14 cellular contexts compared by ENCODE assay signal in the genomic region with DNA sequence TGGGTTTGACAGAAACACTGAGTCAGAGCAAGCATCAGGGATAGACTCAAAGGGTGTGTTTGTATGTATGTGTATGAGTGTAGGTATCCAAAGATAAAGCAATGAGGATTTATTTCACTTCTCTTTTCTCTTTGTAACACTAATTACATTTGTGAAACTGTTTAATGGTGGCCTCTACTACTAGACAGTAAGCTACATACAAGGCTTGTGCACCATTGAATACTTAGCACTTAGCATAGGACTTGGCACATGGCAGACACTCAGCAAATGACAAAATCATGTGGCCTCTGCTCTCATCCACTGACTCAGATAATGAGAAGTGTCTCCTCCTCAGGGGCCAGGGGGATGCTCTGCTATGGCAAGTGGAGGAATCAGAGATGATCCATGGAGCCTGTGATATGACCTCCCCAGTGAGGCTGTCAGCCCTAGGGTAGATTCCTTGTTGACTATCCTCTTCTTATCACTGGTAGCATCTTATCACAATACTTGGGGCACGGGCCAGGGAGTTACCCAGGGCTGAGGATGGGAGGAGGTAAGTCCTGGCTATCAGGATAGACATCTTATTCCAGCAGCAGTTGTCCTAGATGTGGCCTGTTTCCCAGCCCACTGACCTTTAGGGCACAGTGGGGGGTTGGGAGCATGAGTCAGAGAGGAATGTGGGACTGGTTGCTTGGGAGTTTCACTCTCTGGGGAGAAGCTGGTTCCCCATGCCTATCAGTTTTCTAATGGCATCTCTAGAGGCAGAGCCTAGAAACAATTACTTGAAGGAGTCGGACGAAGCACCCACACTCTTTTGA.
DNase-seq lines count a peak whose midpoint lies in the region; ATAC-seq and TF ChIP-seq lines count a peak whose summit lies in the region.
"Had no signal": no experiment of that assay in that cellular context is flagged by ENCODE, and none has a peak within 500 bp of the region (broad histone marks: within the 10 kb centered on the region; RNA-seq: fewer than 3 reads in every experiment).

No MANE protein-coding gene starts in this region.

- H3K4me2 ChIP-seq in OCI-LY3 (ENCODE audit: low read length) (peak overlapping the region; percentile 42), skeletal muscle satellite cell (ENCODE audit: low read length) (peak overlapping the region; percentile 37)

- H3K27ac Mint-ChIP-seq in activated naive CD8-positive, alpha-beta T cell treated with anti-CD3 and anti-CD28 coated beads, Interleukin-2, amount 50 U/mL, for 24 hours, result no peak overlapping the region
- H3K27ac Mint-ChIP-seq: activated T-helper 1 cell treated with anti-CD3 and anti-CD28 coated beads, Interleukin-12 subunit alpha, Interleukin-12 subunit beta, Interleukin-2, Interleukin-4 antibody, amounts not matched to agents 30 ng/mL and 10 ng/mL and 1 ng/mL, durations not matched to agents 14 hours and 24 hours and 36 hours had no signal

- no peak overlapping the region for H3K9ac ChIP-seq in OCI-LY3 (ENCODE audit: low read length)
- no peak overlapping the region for H3K9ac ChIP-seq in skeletal muscle satellite cell (ENCODE audit: low read depth, low read length)

- no peaks in the 10 kb centered on the region for H3K79me2 ChIP-seq in OCI-LY3 (ENCODE audit: low read length)

- H3K4me1 ChIP-seq in OCI-LY3 (ENCODE audit: low read length) (peaks cover 32% of the 10 kb centered on the region), skeletal muscle satellite cell (ENCODE audit: control insufficient read depth, insufficient read depth, low read length) (peaks cover 26% of the 10 kb centered on the region)

- no peaks in the 10 kb centered on the region for H3K4me1 Mint-ChIP-seq in activated naive CD8-positive, alpha-beta T cell treated with anti-CD3 and anti-CD28 coated beads, Interleukin-2, amount 50 U/mL, for 24 hours

- H3K27me3 ChIP-seq in OCI-LY3 (ENCODE audit: low read depth, low read length) (no peaks in the 10 kb centered on the region; the same call in 1 of the 2 replicates), skeletal muscle satellite cell (ENCODE audit: control insufficient read depth, insufficient read depth, low read length) (no peaks in the 10 kb centered on the region)

- TF ChIP-seq CTCF in OCI-LY3 (IDR thresholded peaks at IDR 0.05; ENCODE audit: low read depth, low read length), result no peak

- no peak overlapping the region for H2AFZ ChIP-seq in OCI-LY3 (ENCODE audit: low read depth, low read length)

- H3K9me3 ChIP-seq in OCI-LY3 (ENCODE audit: insufficient read depth, low read length), result no peaks in the 10 kb centered on the region
- H3K9me3 ChIP-seq in skeletal muscle satellite cell (replicated peaks; ENCODE audit: low read length), result no peaks in the 10 kb centered on the region
- H3K9me3 ChIP-seq: thoracic aorta had no signal

- no peak overlapping the region for H3K4me3 Mint-ChIP-seq in activated naive CD8-positive, alpha-beta T cell treated with anti-CD3 and anti-CD28 coated beads, Interleukin-2, amount 50 U/mL, for 24 hours
- H3K4me3 Mint-ChIP-seq: activated T-helper 1 cell treated with anti-CD3 and anti-CD28 coated beads, Interleukin-12 subunit alpha, Interleukin-12 subunit beta, Interleukin-2, Interleukin-4 antibody, amounts not matched to agents 30 ng/mL and 10 ng/mL and 1 ng/mL, durations not matched to agents 14 hours and 24 hours and 36 hours had no signal

- DNase-seq in H4 (ENCODE audit: low spot score) (peak; percentile 19), fibroblast of gingiva (ENCODE audit: low read depth) (peak; percentile 27), Kasumi-1 (lab: John Stamatoyannopoulos, UW) (no peak), T1000 (lab: John Stamatoyannopoulos, UW) (no peak), NCI-H82 treated with DMSO at 0.1 percent for 48 hours (lab: John Stamatoyannopoulos, UW; ENCODE audit: unreplicated experiment) (no peak)
- DNase-seq in activated naive CD8-positive, alpha-beta T cell treated with anti-CD3 and anti-CD28 coated beads, Interleukin-2, amount 50 U/mL, for 24 hours, result no peak
- DNase-seq: activated CD4-positive, alpha-beta T cell treated with anti-CD3 and anti-CD28 coated beads for 1 hour; effector memory CD4-positive, alpha-beta T cell; hypothalamus; NCI-H1105 had no signal

- no peaks in the 10 kb centered on the region for H3K9me3 Mint-ChIP-seq in activated naive CD8-positive, alpha-beta T cell treated with anti-CD3 and anti-CD28 coated beads, Interleukin-2, amount 50 U/mL, for 24 hours
- H3K9me3 Mint-ChIP-seq: activated T-helper 1 cell treated with anti-CD3 and anti-CD28 coated beads, Interleukin-12 subunit alpha, Interleukin-12 subunit beta, Interleukin-2, Interleukin-4 antibody, amounts not matched to agents 30 ng/mL and 10 ng/mL and 1 ng/mL, durations not matched to agents 14 hours and 24 hours and 36 hours had no signal

- no peaks in the 10 kb centered on the region for H4K20me1 ChIP-seq in OCI-LY3 (ENCODE audit: insufficient read depth, low read length)

- no peak for ATAC-seq in activated naive CD8-positive, alpha-beta T cell treated with anti-CD3 and anti-CD28 coated beads, Interleukin-2, amount 50 U/mL, for 24 hours

- H3K36me3 Mint-ChIP-seq in activated naive CD8-positive, alpha-beta T cell treated with anti-CD3 and anti-CD28 coated beads, Interleukin-2, amount 50 U/mL, for 24 hours (ENCODE audit: low read depth), result no peaks in the 10 kb centered on the region

- H3K27me3 Mint-ChIP-seq in activated naive CD8-positive, alpha-beta T cell treated with anti-CD3 and anti-CD28 coated beads, Interleukin-2, amount 50 U/mL, for 24 hours, result peaks cover 35% of the 10 kb centered on the region

- no peak overlapping the region for H3K4me3 ChIP-seq in OCI-LY3 (ENCODE audit: low read length)
- no peak overlapping the region for H3K4me3 ChIP-seq in skeletal muscle satellite cell (ENCODE audit: low read length)
- H3K4me3 ChIP-seq: thoracic aorta had no signal

- peak overlapping the region; percentile 65 for H3K27ac ChIP-seq in OCI-LY3 (ENCODE audit: low read length)
- H3K27ac ChIP-seq: thoracic aorta had no signal

- H3K36me3 ChIP-seq in OCI-LY3 (replicated peaks; ENCODE audit: low read depth, low read length) (no peaks in the 10 kb centered on the region), skeletal muscle satellite cell (ENCODE audit: insufficient read depth, low read length) (no peaks in the 10 kb centered on the region)
- H3K36me3 ChIP-seq: thoracic aorta had no signal

Comparison
In these comparisons a context has a peak if more than half of its experiments do, and no peak if none do; other contexts are left out.
1. DNase-seq: peak in H4 (single experiment) and fibroblast of gingiva (single experiment); none in Kasumi-1 (0 of 2), activated naive CD8-positive, alpha-beta T cell treated with anti-CD3 and anti-CD28 coated beads, Interleukin-2, amount 50 U/mL, for 24 hours (single experiment), T1000 (single experiment) and NCI-H82 treated with DMSO at 0.1 percent for 48 hours (single experiment).